ENCODE assay signal across 1 cellular context in the genomic region with DNA sequence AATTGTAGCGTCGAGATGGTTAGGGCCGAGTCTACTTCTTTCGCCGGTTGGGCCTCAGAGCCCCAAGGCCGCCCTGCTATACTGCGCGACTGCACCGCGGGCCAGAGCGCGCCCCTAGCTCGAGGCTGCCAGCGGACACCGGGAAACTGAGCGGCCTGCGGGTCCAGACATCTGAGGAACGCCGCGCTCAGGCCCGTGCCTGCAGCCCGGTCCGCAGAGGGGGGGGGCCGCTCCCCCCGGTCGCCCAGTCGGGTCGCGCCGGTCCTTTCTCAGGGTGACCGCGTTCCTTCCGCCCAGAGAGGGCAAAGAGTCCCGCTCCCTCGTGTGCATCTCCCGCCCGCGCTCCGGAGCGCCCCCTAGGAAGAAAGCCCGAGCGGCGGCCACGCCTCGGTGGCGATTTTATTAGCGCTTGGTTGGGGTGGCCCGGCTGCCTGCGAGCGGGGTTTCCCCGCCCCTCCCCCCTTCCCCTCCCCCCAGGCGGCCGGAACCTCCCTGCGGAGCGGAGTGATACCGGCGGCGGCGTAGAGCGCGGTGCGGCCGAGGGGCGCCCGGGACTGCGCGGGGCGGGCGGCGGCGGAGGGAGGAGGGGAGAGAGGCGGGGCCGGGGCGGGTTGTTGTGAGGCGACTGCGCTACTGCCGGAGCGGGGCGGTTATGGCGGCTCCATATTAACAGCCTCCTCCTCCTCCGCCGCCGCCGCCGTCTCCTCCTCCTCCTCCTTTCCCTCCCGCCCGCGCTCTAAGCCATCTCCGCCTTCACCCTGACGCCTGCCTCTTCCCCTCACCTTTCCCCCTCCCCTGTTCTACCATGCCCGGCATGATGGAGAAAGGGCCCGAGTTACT.
TF ChIP-seq lines count a peak whose summit lies in the region.

A gene (plus strand): TSS at position 611 of the 840 bp plus-strand sequence. CDS start 195 bp downstream, at position 806.

TF ChIP-seq in K562, 482 proteins besides CTCF, POLR2A, EP300 and RAD21 (continued from another document and continues in another):
- TF ChIP-seq, protein P1, sequence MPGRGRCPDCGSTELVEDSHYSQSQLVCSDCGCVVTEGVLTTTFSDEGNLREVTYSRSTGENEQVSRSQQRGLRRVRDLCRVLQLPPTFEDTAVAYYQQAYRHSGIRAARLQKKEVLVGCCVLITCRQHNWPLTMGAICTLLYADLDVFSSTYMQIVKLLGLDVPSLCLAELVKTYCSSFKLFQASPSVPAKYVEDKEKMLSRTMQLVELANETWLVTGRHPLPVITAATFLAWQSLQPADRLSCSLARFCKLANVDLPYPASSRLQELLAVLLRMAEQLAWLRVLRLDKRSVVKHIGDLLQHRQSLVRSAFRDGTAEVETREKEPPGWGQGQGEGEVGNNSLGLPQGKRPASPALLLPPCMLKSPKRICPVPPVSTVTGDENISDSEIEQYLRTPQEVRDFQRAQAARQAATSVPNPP (IDR thresholded peaks at IDR 0.05; ENCODE audit: borderline replicate concordance, insufficient read depth, insufficient read length) = no peak
- peak; percentile 26 to 84; a peak in 3 of 4 replicates for TF ChIP-seq SIN3A (IDR thresholded peaks at IDR 0.05; ENCODE audit: borderline replicate concordance in 2 of 2, control insufficient read depth in 1 of 2, low read depth in 2 of 2, low read length in 2 of 2)
- TF ChIP-seq, protein P2, sequence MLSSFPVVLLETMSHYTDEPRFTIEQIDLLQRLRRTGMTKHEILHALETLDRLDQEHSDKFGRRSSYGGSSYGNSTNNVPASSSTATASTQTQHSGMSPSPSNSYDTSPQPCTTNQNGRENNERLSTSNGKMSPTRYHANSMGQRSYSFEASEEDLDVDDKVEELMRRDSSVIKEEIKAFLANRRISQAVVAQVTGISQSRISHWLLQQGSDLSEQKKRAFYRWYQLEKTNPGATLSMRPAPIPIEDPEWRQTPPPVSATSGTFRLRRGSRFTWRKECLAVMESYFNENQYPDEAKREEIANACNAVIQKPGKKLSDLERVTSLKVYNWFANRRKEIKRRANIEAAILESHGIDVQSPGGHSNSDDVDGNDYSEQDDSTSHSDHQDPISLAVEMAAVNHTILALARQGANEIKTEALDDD (IDR thresholded peaks at IDR 0.05) = no peak
- TF ChIP-seq PHB2 (IDR thresholded peaks at IDR 0.05; ENCODE audit: low read depth) = no peak
- TF ChIP-seq TEAD1 (CRISPR knock-in tag; IDR thresholded peaks at IDR 0.05) = peak in 1 of 2 experiments; percentile 77; a peak in 3 of 4 replicates
- no peak for TF ChIP-seq FOXK1 (CRISPR knock-in tag; IDR thresholded peaks at IDR 0.05; ENCODE audit: borderline replicate concordance)
- TF ChIP-seq, protein P3, sequence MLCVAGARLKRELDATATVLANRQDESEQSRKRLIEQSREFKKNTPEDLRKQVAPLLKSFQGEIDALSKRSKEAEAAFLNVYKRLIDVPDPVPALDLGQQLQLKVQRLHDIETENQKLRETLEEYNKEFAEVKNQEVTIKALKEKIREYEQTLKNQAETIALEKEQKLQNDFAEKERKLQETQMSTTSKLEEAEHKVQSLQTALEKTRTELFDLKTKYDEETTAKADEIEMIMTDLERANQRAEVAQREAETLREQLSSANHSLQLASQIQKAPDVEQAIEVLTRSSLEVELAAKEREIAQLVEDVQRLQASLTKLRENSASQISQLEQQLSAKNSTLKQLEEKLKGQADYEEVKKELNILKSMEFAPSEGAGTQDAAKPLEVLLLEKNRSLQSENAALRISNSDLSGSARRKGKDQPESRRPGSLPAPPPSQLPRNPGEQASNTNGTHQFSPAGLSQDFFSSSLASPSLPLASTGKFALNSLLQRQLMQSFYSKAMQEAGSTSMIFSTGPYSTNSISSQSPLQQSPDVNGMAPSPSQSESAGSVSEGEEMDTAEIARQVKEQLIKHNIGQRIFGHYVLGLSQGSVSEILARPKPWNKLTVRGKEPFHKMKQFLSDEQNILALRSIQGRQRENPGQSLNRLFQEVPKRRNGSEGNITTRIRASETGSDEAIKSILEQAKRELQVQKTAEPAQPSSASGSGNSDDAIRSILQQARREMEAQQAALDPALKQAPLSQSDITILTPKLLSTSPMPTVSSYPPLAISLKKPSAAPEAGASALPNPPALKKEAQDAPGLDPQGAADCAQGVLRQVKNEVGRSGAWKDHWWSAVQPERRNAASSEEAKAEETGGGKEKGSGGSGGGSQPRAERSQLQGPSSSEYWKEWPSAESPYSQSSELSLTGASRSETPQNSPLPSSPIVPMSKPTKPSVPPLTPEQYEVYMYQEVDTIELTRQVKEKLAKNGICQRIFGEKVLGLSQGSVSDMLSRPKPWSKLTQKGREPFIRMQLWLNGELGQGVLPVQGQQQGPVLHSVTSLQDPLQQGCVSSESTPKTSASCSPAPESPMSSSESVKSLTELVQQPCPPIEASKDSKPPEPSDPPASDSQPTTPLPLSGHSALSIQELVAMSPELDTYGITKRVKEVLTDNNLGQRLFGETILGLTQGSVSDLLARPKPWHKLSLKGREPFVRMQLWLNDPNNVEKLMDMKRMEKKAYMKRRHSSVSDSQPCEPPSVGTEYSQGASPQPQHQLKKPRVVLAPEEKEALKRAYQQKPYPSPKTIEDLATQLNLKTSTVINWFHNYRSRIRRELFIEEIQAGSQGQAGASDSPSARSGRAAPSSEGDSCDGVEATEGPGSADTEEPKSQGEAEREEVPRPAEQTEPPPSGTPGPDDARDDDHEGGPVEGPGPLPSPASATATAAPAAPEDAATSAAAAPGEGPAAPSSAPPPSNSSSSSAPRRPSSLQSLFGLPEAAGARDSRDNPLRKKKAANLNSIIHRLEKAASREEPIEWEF (CRISPR knock-in tag; IDR thresholded peaks at IDR 0.05) = no peak
- peak; percentile 87 for TF ChIP-seq SP1 (CRISPR knock-in tag; IDR thresholded peaks at IDR 0.05)
- TF ChIP-seq KDM2B (CRISPR knock-in tag; IDR thresholded peaks at IDR 0.05) = peak; percentile 78; the same call in 1 of the 2 replicates
- TF ChIP-seq, protein P4, sequence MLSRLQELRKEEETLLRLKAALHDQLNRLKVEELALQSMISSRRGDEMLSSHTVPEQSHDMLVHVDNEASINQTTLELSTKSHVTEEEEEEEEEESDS (CRISPR knock-in tag; IDR thresholded peaks at IDR 0.05) = no peak
- TF ChIP-seq, protein P5, sequence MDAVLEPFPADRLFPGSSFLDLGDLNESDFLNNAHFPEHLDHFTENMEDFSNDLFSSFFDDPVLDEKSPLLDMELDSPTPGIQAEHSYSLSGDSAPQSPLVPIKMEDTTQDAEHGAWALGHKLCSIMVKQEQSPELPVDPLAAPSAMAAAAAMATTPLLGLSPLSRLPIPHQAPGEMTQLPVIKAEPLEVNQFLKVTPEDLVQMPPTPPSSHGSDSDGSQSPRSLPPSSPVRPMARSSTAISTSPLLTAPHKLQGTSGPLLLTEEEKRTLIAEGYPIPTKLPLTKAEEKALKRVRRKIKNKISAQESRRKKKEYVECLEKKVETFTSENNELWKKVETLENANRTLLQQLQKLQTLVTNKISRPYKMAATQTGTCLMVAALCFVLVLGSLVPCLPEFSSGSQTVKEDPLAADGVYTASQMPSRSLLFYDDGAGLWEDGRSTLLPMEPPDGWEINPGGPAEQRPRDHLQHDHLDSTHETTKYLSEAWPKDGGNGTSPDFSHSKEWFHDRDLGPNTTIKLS (IDR thresholded peaks at IDR 0.05; ENCODE audit: borderline replicate concordance, low read depth) = peak; percentile 42; the same call in 1 of the 2 replicates
- TF ChIP-seq PRMT5 (CRISPR knock-in tag; IDR thresholded peaks at IDR 0.05) = no peak
- 0 out of 2 replicates have a peak, but pooled peaks have one; percentile 66 for TF ChIP-seq NR3C1 (CRISPR knock-in tag; IDR thresholded peaks at IDR 0.05)
- TF ChIP-seq HMG20A (CRISPR knock-in tag; conservative IDR thresholded peaks at IDR 0.05) = no peak
- TF ChIP-seq, protein P6, sequence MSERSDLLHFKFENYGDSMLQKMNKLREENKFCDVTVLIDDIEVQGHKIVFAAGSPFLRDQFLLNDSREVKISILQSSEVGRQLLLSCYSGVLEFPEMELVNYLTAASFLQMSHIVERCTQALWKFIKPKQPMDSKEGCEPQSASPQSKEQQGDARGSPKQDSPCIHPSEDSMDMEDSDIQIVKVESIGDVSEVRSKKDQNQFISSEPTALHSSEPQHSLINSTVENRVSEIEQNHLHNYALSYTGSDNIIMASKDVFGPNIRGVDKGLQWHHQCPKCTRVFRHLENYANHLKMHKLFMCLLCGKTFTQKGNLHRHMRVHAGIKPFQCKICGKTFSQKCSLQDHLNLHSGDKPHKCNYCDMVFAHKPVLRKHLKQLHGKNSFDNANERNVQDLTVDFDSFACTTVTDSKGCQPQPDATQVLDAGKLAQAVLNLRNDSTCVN (CRISPR knock-in tag; IDR thresholded peaks at IDR 0.05) = 0 out of 2 replicates have a peak, but pooled peaks have one; percentile 90
- TF ChIP-seq, protein P7, sequence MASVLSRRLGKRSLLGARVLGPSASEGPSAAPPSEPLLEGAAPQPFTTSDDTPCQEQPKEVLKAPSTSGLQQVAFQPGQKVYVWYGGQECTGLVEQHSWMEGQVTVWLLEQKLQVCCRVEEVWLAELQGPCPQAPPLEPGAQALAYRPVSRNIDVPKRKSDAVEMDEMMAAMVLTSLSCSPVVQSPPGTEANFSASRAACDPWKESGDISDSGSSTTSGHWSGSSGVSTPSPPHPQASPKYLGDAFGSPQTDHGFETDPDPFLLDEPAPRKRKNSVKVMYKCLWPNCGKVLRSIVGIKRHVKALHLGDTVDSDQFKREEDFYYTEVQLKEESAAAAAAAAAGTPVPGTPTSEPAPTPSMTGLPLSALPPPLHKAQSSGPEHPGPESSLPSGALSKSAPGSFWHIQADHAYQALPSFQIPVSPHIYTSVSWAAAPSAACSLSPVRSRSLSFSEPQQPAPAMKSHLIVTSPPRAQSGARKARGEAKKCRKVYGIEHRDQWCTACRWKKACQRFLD (CRISPR knock-in tag; IDR thresholded peaks at IDR 0.05) = peak; percentile 89
- no peak for TF ChIP-seq SREBF1 (IDR thresholded peaks at IDR 0.05; ENCODE audit: borderline replicate concordance, low read depth, low read length)
- TF ChIP-seq RBM17 (IDR thresholded peaks at IDR 0.05; ENCODE audit: borderline replicate concordance, low read depth, low read length) = no peak
- TF ChIP-seq PTBP1 (IDR thresholded peaks at IDR 0.05; ENCODE audit: low read depth, low read length) = no peak
- TF ChIP-seq RBM22 (IDR thresholded peaks at IDR 0.05; ENCODE audit: low read depth, low read length, poor library complexity, severe bottlenecking) = peak; percentile 89
- no peak for TF ChIP-seq NFATC3 (IDR thresholded peaks at IDR 0.05)
- no peak; the same call in 1 of the 2 replicates for TF ChIP-seq HDAC2 (IDR thresholded peaks at IDR 0.05)
- TF ChIP-seq, protein P8, sequence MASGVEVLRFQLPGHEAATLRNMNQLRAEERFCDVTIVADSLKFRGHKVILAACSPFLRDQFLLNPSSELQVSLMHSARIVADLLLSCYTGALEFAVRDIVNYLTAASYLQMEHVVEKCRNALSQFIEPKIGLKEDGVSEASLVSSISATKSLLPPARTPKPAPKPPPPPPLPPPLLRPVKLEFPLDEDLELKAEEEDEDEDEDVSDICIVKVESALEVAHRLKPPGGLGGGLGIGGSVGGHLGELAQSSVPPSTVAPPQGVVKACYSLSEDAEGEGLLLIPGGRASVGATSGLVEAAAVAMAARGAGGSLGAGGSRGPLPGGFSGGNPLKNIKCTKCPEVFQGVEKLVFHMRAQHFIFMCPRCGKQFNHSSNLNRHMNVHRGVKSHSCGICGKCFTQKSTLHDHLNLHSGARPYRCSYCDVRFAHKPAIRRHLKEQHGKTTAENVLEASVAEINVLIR (CRISPR knock-in tag; IDR thresholded peaks at IDR 0.05) = 0 out of 2 replicates have a peak, but pooled peaks have one; percentile 14
- peak in 1 of 2 experiments; percentile 98; a peak in 2 of 4 replicates for TF ChIP-seq KDM1A (IDR thresholded peaks at IDR 0.05)
- no peak for TF ChIP-seq ZNF134 (CRISPR knock-in tag; conservative IDR thresholded peaks at IDR 0.05)
- TF ChIP-seq CBX8 (IDR thresholded peaks at IDR 0.05; ENCODE audit: borderline replicate concordance, extremely low read depth, low read depth, low read length, poor library complexity, severe bottlenecking) = no peak
- no peak for TF ChIP-seq ZFP30 (CRISPR knock-in tag; IDR thresholded peaks at IDR 0.05; ENCODE audit: borderline replicate concordance)
- no peak for TF ChIP-seq ZNF324 (CRISPR knock-in tag; IDR thresholded peaks at IDR 0.05)
- no peak for TF ChIP-seq ZNF175 (CRISPR knock-in tag; IDR thresholded peaks at IDR 0.05; ENCODE audit: low read depth)
- TF ChIP-seq, protein P9, sequence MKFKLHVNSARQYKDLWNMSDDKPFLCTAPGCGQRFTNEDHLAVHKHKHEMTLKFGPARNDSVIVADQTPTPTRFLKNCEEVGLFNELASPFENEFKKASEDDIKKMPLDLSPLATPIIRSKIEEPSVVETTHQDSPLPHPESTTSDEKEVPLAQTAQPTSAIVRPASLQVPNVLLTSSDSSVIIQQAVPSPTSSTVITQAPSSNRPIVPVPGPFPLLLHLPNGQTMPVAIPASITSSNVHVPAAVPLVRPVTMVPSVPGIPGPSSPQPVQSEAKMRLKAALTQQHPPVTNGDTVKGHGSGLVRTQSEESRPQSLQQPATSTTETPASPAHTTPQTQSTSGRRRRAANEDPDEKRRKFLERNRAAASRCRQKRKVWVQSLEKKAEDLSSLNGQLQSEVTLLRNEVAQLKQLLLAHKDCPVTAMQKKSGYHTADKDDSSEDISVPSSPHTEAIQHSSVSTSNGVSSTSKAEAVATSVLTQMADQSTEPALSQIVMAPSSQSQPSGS (CRISPR knock-in tag; IDR thresholded peaks at IDR 0.05) = peak; percentile 62; the same call in 1 of the 2 replicates
- 0 out of 2 replicates have a peak, but pooled peaks have one; percentile 70 for TF ChIP-seq SMAD3 (CRISPR knock-in tag; conservative IDR thresholded peaks at IDR 0.05)
- peak; percentile 99 for TF ChIP-seq CXXC5 (CRISPR knock-in tag; IDR thresholded peaks at IDR 0.05)
- no peak for TF ChIP-seq SMARCA4 (IDR thresholded peaks at IDR 0.05)
- no peak for TF ChIP-seq ZC3H4 (CRISPR knock-in tag; IDR thresholded peaks at IDR 0.05; ENCODE audit: borderline replicate concordance)
- TF ChIP-seq SAFB2 (IDR thresholded peaks at IDR 0.05; ENCODE audit: borderline replicate concordance, low read depth, low read length, severe bottlenecking) = no peak
- no peak for TF ChIP-seq HSF4 (CRISPR knock-in tag; IDR thresholded peaks at IDR 0.05; ENCODE audit: borderline replicate concordance)
- no peak for TF ChIP-seq NFE2L1 (tag; IDR thresholded peaks at IDR 0.05; ENCODE audit: borderline replicate concordance, low read depth)
- TF ChIP-seq, protein P10, sequence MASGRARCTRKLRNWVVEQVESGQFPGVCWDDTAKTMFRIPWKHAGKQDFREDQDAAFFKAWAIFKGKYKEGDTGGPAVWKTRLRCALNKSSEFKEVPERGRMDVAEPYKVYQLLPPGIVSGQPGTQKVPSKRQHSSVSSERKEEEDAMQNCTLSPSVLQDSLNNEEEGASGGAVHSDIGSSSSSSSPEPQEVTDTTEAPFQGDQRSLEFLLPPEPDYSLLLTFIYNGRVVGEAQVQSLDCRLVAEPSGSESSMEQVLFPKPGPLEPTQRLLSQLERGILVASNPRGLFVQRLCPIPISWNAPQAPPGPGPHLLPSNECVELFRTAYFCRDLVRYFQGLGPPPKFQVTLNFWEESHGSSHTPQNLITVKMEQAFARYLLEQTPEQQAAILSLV (tag; IDR thresholded peaks at IDR 0.05) = no peak
- peak; percentile 82 for TF ChIP-seq HDAC3 (IDR thresholded peaks at IDR 0.05; ENCODE audit: borderline replicate concordance, partially characterized antibody)
- TF ChIP-seq RB1 (IDR thresholded peaks at IDR 0.05; ENCODE audit: low read depth) = peak; percentile 97
- no peak; the same call in 1 of the 2 replicates for TF ChIP-seq NR1H2 (CRISPR knock-in tag; IDR thresholded peaks at IDR 0.05)
- peak; percentile 83 for TF ChIP-seq ZBTB17 (CRISPR knock-in tag; IDR thresholded peaks at IDR 0.05)
- TF ChIP-seq SETDB1 (IDR thresholded peaks at IDR 0.05; ENCODE audit: low read length) = no peak
- no peak for TF ChIP-seq SIRT6 (IDR thresholded peaks at IDR 0.05; ENCODE audit: low read depth, low read length)
